ENCODE assay signal across 23 cellular contexts in the genomic region with DNA sequence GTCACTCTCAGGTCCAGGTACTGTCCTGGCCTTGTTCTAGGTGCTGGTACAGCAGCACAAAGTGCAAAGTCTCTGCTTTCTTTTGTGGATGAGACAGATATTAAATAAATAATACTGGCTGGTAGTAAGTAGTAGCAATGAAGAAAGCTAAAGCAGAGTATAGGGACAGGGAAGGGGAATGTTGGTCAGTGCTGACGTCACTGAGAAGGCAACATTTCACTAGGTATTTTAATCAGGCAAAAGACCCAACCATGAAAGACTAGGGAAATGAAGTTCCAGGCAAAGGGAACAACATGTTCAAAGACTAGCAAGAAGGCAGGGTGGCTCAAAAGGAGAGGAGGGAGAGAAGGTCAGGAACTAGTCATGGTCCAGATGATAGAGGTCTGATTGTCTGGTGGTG.
"Had no signal": no experiment of that assay in that cellular context is flagged by ENCODE, and none has a peak within 500 bp of the region (broad histone marks: within the 10 kb centered on the region; RNA-seq: fewer than 3 reads in every experiment).

No MANE protein-coding gene starts in this region.

- H3K27me3 Mint-ChIP-seq: stimulated activated memory B cell treated with anti-CD40 and anti-IgM and Interleukin-4, amounts not matched to agents 10 μg/mL and 1 μg/mL and 100 μg/mL, for 72 hours; stimulated activated naive CD8-positive, alpha-beta T cell treated with anti-CD3 and anti-CD28 coated beads, Interleukin-15, amount 100 ng/mL, for 72 hours had no signal

- H3K4me1 Mint-ChIP-seq: naive thymus-derived CD4-positive, alpha-beta T cell; natural killer cell; stimulated activated memory B cell treated with anti-CD40 and anti-IgM and Interleukin-4, amounts not matched to agents 10 μg/mL and 1 μg/mL and 100 μg/mL, for 72 hours; stimulated activated naive CD8-positive, alpha-beta T cell treated with anti-CD3 and anti-CD28 coated beads, Interleukin-15, amount 100 ng/mL, for 72 hours had no signal

- H3K27ac Mint-ChIP-seq: naive thymus-derived CD4-positive, alpha-beta T cell; natural killer cell; nephron; progenitor cell of endocrine pancreas; stimulated activated memory B cell treated with anti-CD40 and anti-IgM and Interleukin-4, amounts not matched to agents 10 μg/mL and 1 μg/mL and 100 μg/mL, for 72 hours; stimulated activated naive CD8-positive, alpha-beta T cell treated with anti-CD3 and anti-CD28 coated beads, Interleukin-15, amount 100 ng/mL, for 72 hours had no signal

- H3K36me3 Mint-ChIP-seq: naive thymus-derived CD4-positive, alpha-beta T cell; natural killer cell; stimulated activated memory B cell treated with anti-CD40 and anti-IgM and Interleukin-4, amounts not matched to agents 10 μg/mL and 1 μg/mL and 100 μg/mL, for 72 hours had no signal

- DNase-seq: naive thymus-derived CD4-positive, alpha-beta T cell; natural killer cell; nucleus accumbens; pancreas; psoas muscle; right cardiac atrium; spleen; stimulated activated CD4-positive, alpha-beta T cell treated with anti-CD3 and anti-CD28 coated beads, Interleukin-12 subunit alpha, Interleukin-12 subunit beta, amount 100 ng/mL, for 4 hours; stimulated activated CD4-positive, alpha-beta T cell treated with anti-CD3 and anti-CD28 coated beads, Interleukin-1b, Interleukin-23, amount 100 ng/mL, for 48 hours; stimulated activated CD4-positive, alpha-beta T cell treated with anti-CD3 and anti-CD28 coated beads, Interleukin-4, amount 100 ng/mL, for 1 hour; stimulated activated CD4-positive, alpha-beta T cell treated with anti-CD3 and anti-CD28 coated beads, Interleukin-4, amount 100 ng/mL, for 4 hours; stimulated activated CD8-positive, alpha-beta memory T cell treated with anti-CD3 and anti-CD28 coated beads, Interleukin-4, amount 100 ng/mL, for 48 hours; stimulated activated naive CD4-positive, alpha-beta T cell; stimulated activated naive CD8-positive, alpha-beta T cell treated with anti-CD3 and anti-CD28 coated beads, Interleukin-15, amount 100 ng/mL, for 72 hours; stimulated activated naive CD8-positive, alpha-beta T cell treated with anti-CD3 and anti-CD28 coated beads, Interleukin-15, Interleukin-2, amounts not matched to agents 100 U/mL and 50 U/mL, for 24 hours; substantia nigra; testis; tibial artery; transverse colon; upper lobe of left lung had no signal

- H3K4me3 Mint-ChIP-seq: naive thymus-derived CD4-positive, alpha-beta T cell; natural killer cell; nephron; stimulated activated memory B cell treated with anti-CD40 and anti-IgM and Interleukin-4, amounts not matched to agents 10 μg/mL and 1 μg/mL and 100 μg/mL, for 72 hours; stimulated activated naive CD8-positive, alpha-beta T cell treated with anti-CD3 and anti-CD28 coated beads, Interleukin-15, amount 100 ng/mL, for 72 hours had no signal

- H3K9me3 Mint-ChIP-seq: nephron; stimulated activated memory B cell treated with anti-CD40 and anti-IgM and Interleukin-4, amounts not matched to agents 10 μg/mL and 1 μg/mL and 100 μg/mL, for 72 hours had no signal
